In the genomic region with DNA sequence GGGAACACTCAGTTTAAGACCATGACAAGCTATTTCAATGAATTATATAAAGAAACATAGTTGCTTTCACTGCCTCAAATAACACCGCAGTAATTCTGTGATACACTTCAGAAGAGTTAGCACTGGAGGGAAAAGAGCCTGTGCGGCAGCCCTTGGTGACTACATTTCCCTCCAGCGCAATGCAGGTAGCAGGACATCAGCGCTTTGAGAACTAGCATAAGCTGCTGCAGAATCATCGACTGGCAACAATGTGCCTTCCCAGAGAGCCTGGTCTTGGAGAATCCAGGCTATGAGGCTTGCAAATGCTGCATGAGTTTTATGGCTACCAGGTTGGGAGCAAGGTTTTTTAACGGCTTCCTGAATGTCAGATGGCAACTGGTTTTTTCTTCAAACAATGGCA, we compare ENCODE assay signal across 1 cellular context.
TF ChIP-seq lines count a peak whose summit lies in the region.

No MANE protein-coding gene starts in this region.

TF ChIP-seq in GM23338, 12 proteins besides CTCF, POLR2A, EP300 and RAD21 (continued from another document):
- TF ChIP-seq ZNF462 (CRISPR knock-in tag; IDR thresholded peaks at IDR 0.05) (no peak), POLR2AphosphoS5 (IDR thresholded peaks at IDR 0.05; ENCODE audit: low read depth) (no peak), EZH2phosphoT487 (IDR thresholded peaks at IDR 0.05; ENCODE audit: unreplicated experiment) (no peak), CREB1 (CRISPR knock-in tag; IDR thresholded peaks at IDR 0.05; ENCODE audit: low read depth) (no peak), ZNF331 (CRISPR knock-in tag; IDR thresholded peaks at IDR 0.05; ENCODE audit: low read depth) (no peak), STAT1 (IDR thresholded peaks at IDR 0.05; ENCODE audit: unreplicated experiment) (no peak), NANOG (IDR thresholded peaks at IDR 0.05; ENCODE audit: borderline replicate concordance) (no peak)
- TF ChIP-seq, protein P1, sequence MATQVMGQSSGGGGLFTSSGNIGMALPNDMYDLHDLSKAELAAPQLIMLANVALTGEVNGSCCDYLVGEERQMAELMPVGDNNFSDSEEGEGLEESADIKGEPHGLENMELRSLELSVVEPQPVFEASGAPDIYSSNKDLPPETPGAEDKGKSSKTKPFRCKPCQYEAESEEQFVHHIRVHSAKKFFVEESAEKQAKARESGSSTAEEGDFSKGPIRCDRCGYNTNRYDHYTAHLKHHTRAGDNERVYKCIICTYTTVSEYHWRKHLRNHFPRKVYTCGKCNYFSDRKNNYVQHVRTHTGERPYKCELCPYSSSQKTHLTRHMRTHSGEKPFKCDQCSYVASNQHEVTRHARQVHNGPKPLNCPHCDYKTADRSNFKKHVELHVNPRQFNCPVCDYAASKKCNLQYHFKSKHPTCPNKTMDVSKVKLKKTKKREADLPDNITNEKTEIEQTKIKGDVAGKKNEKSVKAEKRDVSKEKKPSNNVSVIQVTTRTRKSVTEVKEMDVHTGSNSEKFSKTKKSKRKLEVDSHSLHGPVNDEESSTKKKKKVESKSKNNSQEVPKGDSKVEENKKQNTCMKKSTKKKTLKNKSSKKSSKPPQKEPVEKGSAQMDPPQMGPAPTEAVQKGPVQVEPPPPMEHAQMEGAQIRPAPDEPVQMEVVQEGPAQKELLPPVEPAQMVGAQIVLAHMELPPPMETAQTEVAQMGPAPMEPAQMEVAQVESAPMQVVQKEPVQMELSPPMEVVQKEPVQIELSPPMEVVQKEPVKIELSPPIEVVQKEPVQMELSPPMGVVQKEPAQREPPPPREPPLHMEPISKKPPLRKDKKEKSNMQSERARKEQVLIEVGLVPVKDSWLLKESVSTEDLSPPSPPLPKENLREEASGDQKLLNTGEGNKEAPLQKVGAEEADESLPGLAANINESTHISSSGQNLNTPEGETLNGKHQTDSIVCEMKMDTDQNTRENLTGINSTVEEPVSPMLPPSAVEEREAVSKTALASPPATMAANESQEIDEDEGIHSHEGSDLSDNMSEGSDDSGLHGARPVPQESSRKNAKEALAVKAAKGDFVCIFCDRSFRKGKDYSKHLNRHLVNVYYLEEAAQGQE (IDR thresholded peaks at IDR 0.05; ENCODE audit: unreplicated experiment): no peak
- TF ChIP-seq, protein P2, sequence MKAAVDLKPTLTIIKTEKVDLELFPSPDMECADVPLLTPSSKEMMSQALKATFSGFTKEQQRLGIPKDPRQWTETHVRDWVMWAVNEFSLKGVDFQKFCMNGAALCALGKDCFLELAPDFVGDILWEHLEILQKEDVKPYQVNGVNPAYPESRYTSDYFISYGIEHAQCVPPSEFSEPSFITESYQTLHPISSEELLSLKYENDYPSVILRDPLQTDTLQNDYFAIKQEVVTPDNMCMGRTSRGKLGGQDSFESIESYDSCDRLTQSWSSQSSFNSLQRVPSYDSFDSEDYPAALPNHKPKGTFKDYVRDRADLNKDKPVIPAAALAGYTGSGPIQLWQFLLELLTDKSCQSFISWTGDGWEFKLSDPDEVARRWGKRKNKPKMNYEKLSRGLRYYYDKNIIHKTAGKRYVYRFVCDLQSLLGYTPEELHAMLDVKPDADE (IDR thresholded peaks at IDR 0.05): no peak
